In genomic region chr3:172061724-172062184, GRCh38 we compare ENCODE assay signal across 9 cellular contexts. TPM values are rescaled to one million over a fixed set of nuclear protein-coding genes. Genes with fewer than 3 reads are reported as not detected.
A peak's percentile ranks its signal among the peaks of the same experiment; 100 is the strongest.
DNase-seq lines count a peak whose midpoint lies in the region; ATAC-seq and TF ChIP-seq lines count a peak whose summit lies in the region.
"Had no signal": no experiment of that assay in that cellular context is flagged by ENCODE, and none has a peak within 500 bp of the region (broad histone marks: within the 10 kb centered on the region; RNA-seq: fewer than 3 reads in every experiment).

No MANE protein-coding gene starts in this region.

- ATAC-seq in GM21576 (IDR thresholded peaks at IDR 0.05; ENCODE audit: unreplicated experiment) (peak; percentile 92), sciatic nerve (peak; percentile 81)
- ATAC-seq in activated CD8-positive, alpha-beta T cell treated with anti-CD3 and anti-CD28 coated beads for 36 hours: no peak

- no peak overlapping the region for H2BK15ac ChIP-seq in neuronal stem cell (ENCODE audit: low read length)

- H2BK5ac ChIP-seq in neuronal stem cell (ENCODE audit: low read length): no peak overlapping the region

- no peaks in the 10 kb centered on the region for H3K36me3 ChIP-seq in Karpas-422 (ENCODE audit: insufficient read depth, low read length)
- peaks cover 0 to 53% of the 10 kb centered on the region in 2 donors for H3K36me3 ChIP-seq in neuronal stem cell (replicated peaks in 1 of 2; ENCODE audit: control insufficient read depth in 2 of 2, insufficient read depth in 2 of 2, low read length in 2 of 2)

- 0 out of 2 replicates have a peak, but pooled peaks cover 3% of the 10 kb centered on the region for H4K20me1 ChIP-seq in Karpas-422 (ENCODE audit: insufficient read depth, low read depth, low read length)

- no peaks in the 10 kb centered on the region for H3K27me3 Mint-ChIP-seq in activated CD8-positive, alpha-beta T cell treated with anti-CD3 and anti-CD28 coated beads for 36 hours
- H3K27me3 Mint-ChIP-seq: brain had no signal

- CTCF ChIA-PET in activated CD8-positive, alpha-beta T cell treated with anti-CD3 and anti-CD28 coated beads for 36 hours (lab: Charles Lee): no interaction called here

- no peak overlapping the region for H3K4ac ChIP-seq in neuronal stem cell (ENCODE audit: low read length)

- H3K18ac ChIP-seq in neuronal stem cell (ENCODE audit: low read length): no peak overlapping the region

- H3K9ac ChIP-seq in Karpas-422 (ENCODE audit: low read length): no peak overlapping the region
- no peak overlapping the region for H3K9ac ChIP-seq in neuronal stem cell (ENCODE audit: low read depth, low read length, poor library complexity)

- H3K4me2 ChIP-seq in Karpas-422 (ENCODE audit: low read depth, low read length, poor library complexity, severe bottlenecking): no peak overlapping the region
- no peak overlapping the region for H3K4me2 ChIP-seq in neuronal stem cell (ENCODE audit: insufficient read depth, low read length, poor library complexity, severe bottlenecking)

- no peak for TF ChIP-seq CTCF in epithelial cell of esophagus (IDR thresholded peaks at IDR 0.05; ENCODE audit: insufficient read depth, low read depth, low read length, missing control alignments)
- no peak for TF ChIP-seq CTCF in activated CD8-positive, alpha-beta T cell treated with anti-CD3 and anti-CD28 coated beads for 36 hours (IDR thresholded peaks at IDR 0.05)

- H3K4me3 ChIP-seq in Karpas-422 (ENCODE audit: low read length) (no peak overlapping the region), epithelial cell of esophagus (ENCODE audit: low read length) (peak overlapping the region; percentile 9), neuronal stem cell (ENCODE audit: low read length in 2 of 2) (no peak overlapping the region)

- H3K4me1 ChIP-seq in Karpas-422 (ENCODE audit: low read length) (peaks cover 5% of the 10 kb centered on the region; the same call in 1 of the 2 replicates), neuronal stem cell (ENCODE audit: control insufficient read depth in 2 of 2, insufficient read depth in 1 of 2, low read depth in 1 of 2, low read length in 2 of 2) (peaks cover 7 to 8% of the 10 kb centered on the region in 2 donors)

- no peak overlapping the region for H3K23ac ChIP-seq in neuronal stem cell (ENCODE audit: low read depth, low read length, poor library complexity)

- no CpG with 5 or more reads among the region's 4 CpGs for WGBS in neuronal stem cell (ENCODE audit: extremely low coverage in 2 of 2, insufficient read length in 2 of 2, insufficient replicate concordance in 1 of 2), 2 donors

- H3K27ac ChIP-seq in Karpas-422 (ENCODE audit: low read length) (no peak overlapping the region), neuronal stem cell (replicated peaks; ENCODE audit: low read length) (no peak overlapping the region)

- H4K8ac ChIP-seq in neuronal stem cell (ENCODE audit: low read depth, low read length): no peak overlapping the region

- H3K9me3 ChIP-seq in Karpas-422 (ENCODE audit: low read length): no peaks in the 10 kb centered on the region
- H3K9me3 ChIP-seq in neuronal stem cell (replicated peaks in 1 of 2; ENCODE audit: control insufficient read depth in 2 of 2, insufficient read depth in 1 of 2, low read depth in 1 of 2, low read length in 2 of 2): peaks cover 2 to 14% of the 10 kb centered on the region in 2 donors

- H3K14ac ChIP-seq in neuronal stem cell (ENCODE audit: low read length): no peak overlapping the region

- no peak overlapping the region for H4K91ac ChIP-seq in neuronal stem cell (ENCODE audit: low read depth, low read length, poor library complexity)

- H2AFZ ChIP-seq in Karpas-422 (ENCODE audit: low read length) (no peak overlapping the region), neuronal stem cell (ENCODE audit: low read length) (no peak overlapping the region)

- no peak overlapping the region for H2BK120ac ChIP-seq in neuronal stem cell (ENCODE audit: low read depth, low read length)

- no peak overlapping the region for H3K27ac Mint-ChIP-seq in activated CD8-positive, alpha-beta T cell treated with anti-CD3 and anti-CD28 coated beads for 36 hours

- H2BK12ac ChIP-seq in neuronal stem cell (ENCODE audit: low read length): no peak overlapping the region

- no peak overlapping the region for H3K4me3 Mint-ChIP-seq in activated CD8-positive, alpha-beta T cell treated with anti-CD3 and anti-CD28 coated beads for 36 hours
- H3K4me3 Mint-ChIP-seq: brain had no signal

- intact Hi-C loops in sciatic nerve (cut with DNase I): no loop called here
- intact Hi-C loops in activated CD8-positive, alpha-beta T cell treated with anti-CD3 and anti-CD28 coated beads for 36 hours (cut with micrococcal nuclease): no loop called here

- H3K79me2 ChIP-seq in Karpas-422 (ENCODE audit: low read length): no peaks in the 10 kb centered on the region

- POLR2A ChIA-PET in activated CD8-positive, alpha-beta T cell treated with anti-CD3 and anti-CD28 coated beads for 36 hours (lab: Charles Lee): no interaction called here

- H3K79me1 ChIP-seq in neuronal stem cell (ENCODE audit: low read depth, low read length): no peaks in the 10 kb centered on the region

- DNase-seq in GM04504 (ENCODE audit: low read depth) (peak; percentile 14), Karpas-422 (peak; percentile 43), epithelial cell of esophagus (ENCODE audit: low read depth) (peak; percentile 34), sciatic nerve (ENCODE audit: low spot score) (no peak), neuronal stem cell (ENCODE audit: low spot score) (no peak), NCI-H1694 (lab: John Stamatoyannopoulos, UW) (no peak)
- DNase-seq in activated CD8-positive, alpha-beta T cell treated with anti-CD3 and anti-CD28 coated beads for 36 hours: no peak

- peaks cover 5% of the 10 kb centered on the region for H3K36me3 Mint-ChIP-seq in activated CD8-positive, alpha-beta T cell treated with anti-CD3 and anti-CD28 coated beads for 36 hours (ENCODE audit: low read depth)

- H3K27me3 ChIP-seq in Karpas-422 (ENCODE audit: low read length): no peaks in the 10 kb centered on the region
- no peaks in the 10 kb centered on the region for H3K27me3 ChIP-seq in neuronal stem cell (ENCODE audit: control insufficient read depth in 3 of 3, insufficient read depth in 3 of 3, low read depth in 1 of 3, low read length in 3 of 3)

- peaks cover 8% of the 10 kb centered on the region for H3K4me1 Mint-ChIP-seq in activated CD8-positive, alpha-beta T cell treated with anti-CD3 and anti-CD28 coated beads for 36 hours (ENCODE audit: low read depth)

- H2AK5ac ChIP-seq in neuronal stem cell (ENCODE audit: low read depth, low read length): no peak overlapping the region

- no peaks in the 10 kb centered on the region for H3K9me2 ChIP-seq in Karpas-422 (replicated peaks; ENCODE audit: insufficient read depth, low read length)

- peaks cover 3% of the 10 kb centered on the region for H3K9me3 Mint-ChIP-seq in activated CD8-positive, alpha-beta T cell treated with anti-CD3 and anti-CD28 coated beads for 36 hours

RNA-seq across cellular contexts. Expression of gene FNDC3B, which starts 22.4 kb away (rescaled TPM):
- total RNA-seq in Karpas-422 (2014; rRNA removed; shearing (Covaris generic); ENCODE audit: low replicate concordance): 1.6 and 2.6 TPM in 2 replicates
- total RNA-seq in sciatic nerve: 171 TPM
- polyA plus RNA-seq in neuronal stem cell (2013, experiment 1 of 2): 18.4 TPM
- polyA plus RNA-seq in neuronal stem cell (2013, experiment 2 of 2): 20.5 TPM
- total RNA-seq in activated CD8-positive, alpha-beta T cell treated with anti-CD3 and anti-CD28 coated beads for 36 hours: 10 to 100 TPM; 10.6 to 12.0 TPM

Comparison
In these comparisons a context has a peak if more than half of its experiments do, and no peak if none do; other contexts are left out.
1. DNase-seq: peak in GM04504 (single experiment), Karpas-422 (single experiment) and epithelial cell of esophagus (single experiment); none in sciatic nerve (single experiment), neuronal stem cell (single experiment), NCI-H1694 (single experiment) and activated CD8-positive, alpha-beta T cell treated with anti-CD3 and anti-CD28 coated beads for 36 hours (single experiment).
2. RNA of gene FNDC3B, which starts 22.4 kb away (total RNA-seq): 171 TPM in sciatic nerve (single experiment); 10.6 to 12.0 TPM in activated CD8-positive, alpha-beta T cell treated with anti-CD3 and anti-CD28 coated beads for 36 hours and 1.6 to 2.6 TPM in Karpas-422; every median in the first group is over 10 times any median in the second.